8 cellular contexts compared by ENCODE assay signal in the genomic region with DNA sequence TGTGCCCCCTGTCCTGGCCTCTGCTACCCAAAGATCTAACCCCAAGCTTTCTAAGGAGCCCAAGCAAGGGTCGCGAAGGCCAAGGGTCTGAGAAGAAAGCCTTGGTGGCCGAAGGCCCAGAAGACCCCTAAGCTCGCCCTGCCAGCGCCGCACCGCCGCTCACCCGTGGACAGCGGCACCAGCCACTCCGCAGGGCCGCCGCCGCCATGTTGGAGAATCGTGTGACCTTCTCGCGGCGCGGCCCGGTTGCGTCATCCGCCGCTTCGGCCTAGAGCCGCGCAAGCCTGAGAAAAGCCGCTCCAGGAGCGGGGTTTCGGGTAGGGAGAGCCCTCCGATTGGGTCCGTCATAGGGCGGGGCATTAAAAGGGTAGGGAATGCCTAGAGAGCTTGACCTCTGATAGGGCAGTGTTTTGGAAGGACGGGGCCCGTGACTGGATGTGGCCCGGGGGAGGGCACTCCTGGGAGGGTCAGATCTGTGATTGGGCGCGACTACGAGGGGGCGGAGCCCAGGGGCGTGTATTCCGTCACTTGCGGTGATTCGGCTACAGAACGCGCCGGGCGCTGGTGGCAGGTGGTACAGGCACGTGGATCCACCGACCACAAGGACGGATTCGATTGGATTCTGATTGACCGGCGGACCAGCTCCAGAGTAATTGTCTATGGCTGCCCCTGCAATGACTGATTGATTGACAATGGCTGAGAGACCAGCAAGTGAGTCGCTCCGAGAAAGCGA. TPM values are rescaled to one million over a fixed set of nuclear protein-coding genes. Genes with fewer than 3 reads are reported as not detected.
DNase-seq lines count a peak whose midpoint lies in the region; ATAC-seq and TF ChIP-seq lines count a peak whose summit lies in the region.

A gene with protein sequence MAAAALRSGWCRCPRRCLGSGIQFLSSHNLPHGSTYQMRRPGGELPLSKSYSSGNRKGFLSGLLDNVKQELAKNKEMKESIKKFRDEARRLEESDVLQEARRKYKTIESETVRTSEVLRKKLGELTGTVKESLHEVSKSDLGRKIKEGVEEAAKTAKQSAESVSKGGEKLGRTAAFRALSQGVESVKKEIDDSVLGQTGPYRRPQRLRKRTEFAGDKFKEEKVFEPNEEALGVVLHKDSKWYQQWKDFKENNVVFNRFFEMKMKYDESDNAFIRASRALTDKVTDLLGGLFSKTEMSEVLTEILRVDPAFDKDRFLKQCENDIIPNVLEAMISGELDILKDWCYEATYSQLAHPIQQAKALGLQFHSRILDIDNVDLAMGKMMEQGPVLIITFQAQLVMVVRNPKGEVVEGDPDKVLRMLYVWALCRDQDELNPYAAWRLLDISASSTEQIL (minus strand): TSS at position 223 of the 733 bp plus-strand sequence. CDS start 15 bp downstream, at position 208.

- H3K4me2 ChIP-seq in smooth muscle cell = peak within 1 kb of the TSS; percentile 95

- TF ChIP-seq CTCF in AG04450 (IDR thresholded peaks at IDR 0.05; ENCODE audit: low read depth, low read length) (no peak), WTC11 (IDR thresholded peaks at IDR 0.05) (no peak), cardiac fibroblast (IDR thresholded peaks at IDR 0.05; ENCODE audit: low read depth, low read length) (no peak), smooth muscle cell (IDR thresholded peaks at IDR 0.05; ENCODE audit: borderline replicate concordance, insufficient read depth, poor library complexity, severe bottlenecking) (no peak)

- peak within 1 kb of the TSS; percentile 88 for H3K4me3 Mint-ChIP-seq in WTC11

- H3K27ac ChIP-seq in AG04450 (ENCODE audit: low read depth, low read length) = peak within 1 kb of the TSS; percentile 93
- peak within 1 kb of the TSS; percentile 89 for H3K27ac ChIP-seq in smooth muscle cell (ENCODE audit: low read depth)

- H3K36me3 ChIP-seq in smooth muscle cell (ENCODE audit: low read depth) = no peaks in the 10 kb centered on the region

- CTCF ChIA-PET in AG04450 (lab: Charles Lee) (interaction anchor here (0.5 to 3.9 kb wide), 39 partner anchors 9 to 842 kb away, joined by 3 to 57 read pairs (median 6); a partner anchor contains a TSS), WTC11 (lab: Charles Lee) (interaction anchor here (0.6 to 4.5 kb wide), 56 partner anchors 8 to 623 kb away, joined by 3 to 90 read pairs (median 5); a partner anchor contains a TSS)

- peaks cover 5% of the 10 kb centered on the region for H4K20me1 ChIP-seq in smooth muscle cell (ENCODE audit: low read depth)

- DNase-seq in AG04450 (ENCODE audit: low read depth, low spot score) = peak; percentile 99
- DNase-seq in NCI-H226 = peak; percentile 99
- peak; percentile 99 for DNase-seq in WTC11 (ENCODE audit: low spot score)
- DNase-seq in cardiac fibroblast (ENCODE audit: low read depth in 2 of 2) = peak; percentile 100
- peak; percentile 99 for DNase-seq in iPS-NIHi7 (ENCODE audit: extremely low spot score)
- DNase-seq in smooth muscle cell (lab: John Stamatoyannopoulos, UW; ENCODE audit: unreplicated experiment) = peak; percentile 93

- ATAC-seq in GM18909 (IDR thresholded peaks at IDR 0.05; ENCODE audit: poor library complexity, unreplicated experiment) (peak; percentile 97), HG03175 (IDR thresholded peaks at IDR 0.05; ENCODE audit: unreplicated experiment) (peak; percentile 97), WTC11 (peak; percentile 99)

- H3K27me3 ChIP-seq in AG04450 (ENCODE audit: control insufficient read depth, insufficient read depth, low read length) = no peaks in the 10 kb centered on the region
- H3K27me3 ChIP-seq in smooth muscle cell (ENCODE audit: low read depth) = no peaks in the 10 kb centered on the region

- 1% methylated on average over 52 of the region's 56 CpGs for WGBS in smooth muscle cell (ENCODE audit: low lambda C conversion rate)

- peak within 1 kb of the TSS; percentile 99 for H3K27ac Mint-ChIP-seq in WTC11

- H3K4me1 Mint-ChIP-seq in WTC11 = peaks cover 8% of the 10 kb centered on the region; the same call in 1 of the 2 replicates

- H3K79me2 ChIP-seq in smooth muscle cell (ENCODE audit: low read depth) = peaks cover 26% of the 10 kb centered on the region

- peak within 1 kb of the TSS; percentile 57 for H2AFZ ChIP-seq in smooth muscle cell (ENCODE audit: low read depth)

- H3F3A ChIP-seq in smooth muscle cell (ENCODE audit: low read depth) = no peaks in the 10 kb centered on the region

- H3K4me3 ChIP-seq in AG04450 (ENCODE audit: low read depth, low read length) = peak within 1 kb of the TSS; percentile 96
- peak within 1 kb of the TSS; percentile 94 to 97 for H3K4me3 ChIP-seq in cardiac fibroblast (replicated peaks in 1 of 2; ENCODE audit: low read depth in 2 of 2, low read length in 2 of 2)
- H3K4me3 ChIP-seq in smooth muscle cell = peak within 1 kb of the TSS; percentile 75

- no peaks in the 10 kb centered on the region for H3K9me3 Mint-ChIP-seq in WTC11

- H3K9ac ChIP-seq in smooth muscle cell (ENCODE audit: low read depth) = peak within 1 kb of the TSS; percentile 97

- H3K36me3 Mint-ChIP-seq in WTC11 = peaks cover 25% of the 10 kb centered on the region

- H3K9me3 ChIP-seq in AG04450 (ENCODE audit: control insufficient read depth, insufficient read depth, low read length) = peaks cover 3% of the 10 kb centered on the region; the same call in 1 of the 2 replicates
- no peaks in the 10 kb centered on the region for H3K9me3 ChIP-seq in smooth muscle cell (replicated peaks; ENCODE audit: low read depth)

- POLR2A ChIA-PET in AG04450 (lab: Yijun Ruan, JAX) = interaction anchor here (0.7 to 2.4 kb wide), 8 partner anchors 12 to 311 kb away, joined by 3 to 22 read pairs (median 6); a partner anchor contains a TSS
- POLR2A ChIA-PET in WTC11 (lab: Charles Lee) = interaction anchor here (0.5 to 2.1 kb wide), 21 partner anchors 10 to 551 kb away, joined by 3 to 13 read pairs (median 4); a partner anchor contains a TSS

- H3K27me3 Mint-ChIP-seq in WTC11 (ENCODE audit: low read depth) = peaks cover 2% of the 10 kb centered on the region; the same call in 1 of the 2 replicates

- peaks cover 5% of the 10 kb centered on the region for H3K4me1 ChIP-seq in smooth muscle cell (ENCODE audit: low read depth)

TF ChIP-seq in WTC11, 78 proteins besides CTCF, POLR2A, EP300 and RAD21 (continues in another document):
- 0 out of 2 replicates have a peak, but pooled peaks have one; percentile 19 for TF ChIP-seq SMAD4 (CRISPR knock-in tag; IDR thresholded peaks at IDR 0.05)
- TF ChIP-seq, protein P1, sequence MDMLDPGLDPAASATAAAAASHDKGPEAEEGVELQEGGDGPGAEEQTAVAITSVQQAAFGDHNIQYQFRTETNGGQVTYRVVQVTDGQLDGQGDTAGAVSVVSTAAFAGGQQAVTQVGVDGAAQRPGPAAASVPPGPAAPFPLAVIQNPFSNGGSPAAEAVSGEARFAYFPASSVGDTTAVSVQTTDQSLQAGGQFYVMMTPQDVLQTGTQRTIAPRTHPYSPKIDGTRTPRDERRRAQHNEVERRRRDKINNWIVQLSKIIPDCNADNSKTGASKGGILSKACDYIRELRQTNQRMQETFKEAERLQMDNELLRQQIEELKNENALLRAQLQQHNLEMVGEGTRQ (CRISPR knock-in tag; IDR thresholded peaks at IDR 0.05) = peak; percentile 80
- no peak for TF ChIP-seq ZNF396 (CRISPR knock-in tag; IDR thresholded peaks at IDR 0.05; ENCODE audit: borderline replicate concordance)
- no peak for TF ChIP-seq MXD4 (CRISPR knock-in tag; IDR thresholded peaks at IDR 0.05; ENCODE audit: borderline replicate concordance)
- TF ChIP-seq SP1 (CRISPR knock-in tag; conservative IDR thresholded peaks at IDR 0.05) = peak; percentile 89
- no peak for TF ChIP-seq RELA (CRISPR knock-in tag; IDR thresholded peaks at IDR 0.05; ENCODE audit: borderline replicate concordance)
- peak; percentile 36; the same call in 1 of the 2 replicates for TF ChIP-seq ZBTB21 (CRISPR knock-in tag; IDR thresholded peaks at IDR 0.05; ENCODE audit: borderline replicate concordance)
- TF ChIP-seq, protein P2, sequence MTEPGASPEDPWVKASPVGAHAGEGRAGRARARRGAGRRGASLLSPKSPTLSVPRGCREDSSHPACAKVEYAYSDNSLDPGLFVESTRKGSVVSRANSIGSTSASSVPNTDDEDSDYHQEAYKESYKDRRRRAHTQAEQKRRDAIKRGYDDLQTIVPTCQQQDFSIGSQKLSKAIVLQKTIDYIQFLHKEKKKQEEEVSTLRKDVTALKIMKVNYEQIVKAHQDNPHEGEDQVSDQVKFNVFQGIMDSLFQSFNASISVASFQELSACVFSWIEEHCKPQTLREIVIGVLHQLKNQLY (CRISPR knock-in tag; IDR thresholded peaks at IDR 0.05) = no peak
- no peak for TF ChIP-seq ZNF219 (CRISPR knock-in tag; IDR thresholded peaks at IDR 0.05; ENCODE audit: borderline replicate concordance)
- TF ChIP-seq, protein P3, sequence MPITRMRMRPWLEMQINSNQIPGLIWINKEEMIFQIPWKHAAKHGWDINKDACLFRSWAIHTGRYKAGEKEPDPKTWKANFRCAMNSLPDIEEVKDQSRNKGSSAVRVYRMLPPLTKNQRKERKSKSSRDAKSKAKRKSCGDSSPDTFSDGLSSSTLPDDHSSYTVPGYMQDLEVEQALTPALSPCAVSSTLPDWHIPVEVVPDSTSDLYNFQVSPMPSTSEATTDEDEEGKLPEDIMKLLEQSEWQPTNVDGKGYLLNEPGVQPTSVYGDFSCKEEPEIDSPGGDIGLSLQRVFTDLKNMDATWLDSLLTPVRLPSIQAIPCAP (CRISPR knock-in tag; IDR thresholded peaks at IDR 0.05) = no peak
- TF ChIP-seq, protein P4, sequence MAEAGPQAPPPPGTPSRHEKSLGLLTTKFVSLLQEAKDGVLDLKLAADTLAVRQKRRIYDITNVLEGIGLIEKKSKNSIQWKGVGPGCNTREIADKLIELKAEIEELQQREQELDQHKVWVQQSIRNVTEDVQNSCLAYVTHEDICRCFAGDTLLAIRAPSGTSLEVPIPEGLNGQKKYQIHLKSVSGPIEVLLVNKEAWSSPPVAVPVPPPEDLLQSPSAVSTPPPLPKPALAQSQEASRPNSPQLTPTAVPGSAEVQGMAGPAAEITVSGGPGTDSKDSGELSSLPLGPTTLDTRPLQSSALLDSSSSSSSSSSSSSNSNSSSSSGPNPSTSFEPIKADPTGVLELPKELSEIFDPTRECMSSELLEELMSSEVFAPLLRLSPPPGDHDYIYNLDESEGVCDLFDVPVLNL (CRISPR knock-in tag; IDR thresholded peaks at IDR 0.05; ENCODE audit: borderline replicate concordance, low read depth) = no peak
- TF ChIP-seq CBFB (CRISPR knock-in tag; IDR thresholded peaks at IDR 0.05; ENCODE audit: low read depth) = no peak
- TF ChIP-seq GTF2I (CRISPR knock-in tag; conservative IDR thresholded peaks at IDR 0.05) = no peak

RNA-seq across cellular contexts. Expression of the gene that starts here (rescaled TPM):
- polyA plus RNA-seq in AG04450 (2011; rRNA removed) (42.0 and 43.3 TPM in 2 replicates), smooth muscle cell (21.8 and 39.3 TPM in 2 replicates)
- polyA minus RNA-seq in AG04450 (2011; rRNA and poly(A)+ RNA removed) = 26.6 and 27.2 TPM in 2 replicates
- total RNA-seq in WTC11 (2021) (103 to 129 TPM (median 103 TPM) in 3 replicates), smooth muscle cell (25.1 and 27.1 TPM in 2 replicates)

Comparison
In these comparisons a context has a peak if more than half of its experiments do, and no peak if none do; other contexts are left out.
1. Peak in every context shown above with its lines: DNase-seq, ATAC-seq, H3K4me3 ChIP-seq and H3K27ac ChIP-seq.